9 cellular contexts compared by ENCODE assay signal in the genomic region with DNA sequence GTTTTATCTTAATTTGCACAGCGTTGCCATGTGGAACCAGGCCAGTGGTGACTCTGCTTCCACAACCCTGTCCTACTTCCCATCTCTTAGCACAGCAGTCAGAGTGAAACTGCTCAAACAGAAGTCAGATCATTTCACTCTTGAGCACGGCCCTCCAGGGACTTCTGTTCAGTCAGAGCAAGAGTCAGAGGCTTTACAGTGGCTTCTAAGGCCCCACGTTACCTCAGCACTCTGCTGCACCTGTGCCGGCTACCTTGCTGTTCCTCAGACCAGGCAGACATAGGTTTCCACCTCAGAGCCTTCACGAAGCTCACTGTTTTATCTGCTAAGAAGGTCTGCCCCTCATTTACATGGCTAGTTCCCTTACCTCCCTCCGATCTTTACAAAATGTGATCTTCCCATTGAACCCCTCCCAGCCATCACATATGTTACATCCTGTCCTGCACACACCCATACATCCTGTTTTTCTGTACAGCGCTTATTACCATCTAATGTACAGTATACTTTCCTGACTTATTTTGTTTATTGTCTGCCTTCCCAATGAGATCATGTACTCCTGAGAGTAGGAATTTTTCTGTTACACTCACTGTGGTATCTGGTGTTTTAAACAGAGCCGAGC. TPM values are rescaled to one million over a fixed set of nuclear protein-coding genes. Genes with fewer than 3 reads are reported as not detected.
DNase-seq lines count a peak whose midpoint lies in the region; ATAC-seq, FAIRE-seq and TF ChIP-seq lines count a peak whose summit lies in the region.
"Had no signal": no experiment of that assay in that cellular context is flagged by ENCODE, and none has a peak within 500 bp of the region (broad histone marks: within the 10 kb centered on the region; RNA-seq: fewer than 3 reads in every experiment).

No MANE protein-coding gene starts in this region.

- H3K9me3 ChIP-seq in mucosa of descending colon (no peaks in the 10 kb centered on the region), body of pancreas (no peaks in the 10 kb centered on the region), uterus (no peaks in the 10 kb centered on the region)
- H3K9me3 ChIP-seq: neutrophil had no signal

- H2AK5ac ChIP-seq in mesendoderm (ENCODE audit: low read length): no peak overlapping the region

- peaks cover 43 to 70% (median 60%) of the 10 kb centered on the region in 3 donors for H3K4me1 Mint-ChIP-seq in T-cell

- H3K9me3 Mint-ChIP-seq in T-cell: no peaks in the 10 kb centered on the region

- peak; percentile 87 for FAIRE-seq in H54 (lab: Jason Lieb, UNC)

- H3K4me1 ChIP-seq in mucosa of descending colon (ENCODE audit: low read depth): no peaks in the 10 kb centered on the region
- no peaks in the 10 kb centered on the region for H3K4me1 ChIP-seq in body of pancreas
- no peaks in the 10 kb centered on the region for H3K4me1 ChIP-seq in uterus
- no peaks in the 10 kb centered on the region for H3K4me1 ChIP-seq in mesendoderm (ENCODE audit: control insufficient read depth, low read depth, low read length)

- DNase-seq in H54 (ENCODE audit: insufficient read length, low spot score): no peak
- DNase-seq in T-cell: peak in 23 of 34 experiments; percentile 5 to 45 (median 16)
- DNase-seq in mucosa of descending colon: no peak
- no peak for DNase-seq in body of pancreas
- no peak for DNase-seq in uterus
- no peak for DNase-seq in H4 (ENCODE audit: low spot score)
- no peak for DNase-seq in mesendoderm

- no peak overlapping the region for H2BK120ac ChIP-seq in mesendoderm (ENCODE audit: low read depth, low read length)

- no peak overlapping the region for H2BK5ac ChIP-seq in mesendoderm (ENCODE audit: low read length)

- H3K18ac ChIP-seq in mesendoderm (ENCODE audit: low read length): no peak overlapping the region

- no peaks in the 10 kb centered on the region for H3K79me2 ChIP-seq in mesendoderm (ENCODE audit: control insufficient read depth, insufficient read depth, low read length)

- no peaks in the 10 kb centered on the region for H3K27me3 ChIP-seq in body of pancreas
- no peaks in the 10 kb centered on the region for H3K27me3 ChIP-seq in uterus
- no peaks in the 10 kb centered on the region for H3K27me3 ChIP-seq in mesendoderm (ENCODE audit: insufficient read depth, low read length, poor library complexity)
- H3K27me3 ChIP-seq: neutrophil had no signal

- no peak overlapping the region for H3K23ac ChIP-seq in mesendoderm (ENCODE audit: low read length)

- no peak overlapping the region for H3K4me2 ChIP-seq in mesendoderm (ENCODE audit: low read length)

- CTCF ChIA-PET in T-cell (lab: Charles Lee): interaction anchor here in 1 of 2 donors (0.5 to 1.8 kb wide), 5 partner anchors 14 to 1079 kb away, joined by 3 to 9 read pairs (median 4); no protein-coding TSS in a partner anchor

- POLR2A ChIA-PET in T-cell (lab: Charles Lee): interaction anchor here in 1 of 2 donors (0.9 to 1.0 kb wide), 2 partner anchors 10 to 65 kb away, joined by 3 to 4 read pairs; no protein-coding TSS in a partner anchor

- H3K4me3 ChIP-seq in mucosa of descending colon (no peak overlapping the region), body of pancreas (no peak overlapping the region), uterus (no peak overlapping the region), mesendoderm (ENCODE audit: low read length) (no peak overlapping the region)

- H2BK15ac ChIP-seq in mesendoderm (replicated peaks; ENCODE audit: low read depth): no peak overlapping the region

- H3K36me3 Mint-ChIP-seq in T-cell: peaks cover 54% of the 10 kb centered on the region

- H3K27ac ChIP-seq in body of pancreas: no peak overlapping the region
- H3K27ac ChIP-seq in uterus: no peak overlapping the region
- H3K27ac ChIP-seq in mesendoderm (ENCODE audit: low read depth, low read length): no peak overlapping the region
- H3K27ac ChIP-seq: neutrophil had no signal

- H3K9ac ChIP-seq in mesendoderm (ENCODE audit: low read length): no peak overlapping the region

- no peaks in the 10 kb centered on the region for H3K27me3 Mint-ChIP-seq in T-cell

- no peak overlapping the region for H4K5ac ChIP-seq in mesendoderm (ENCODE audit: low read length)

- no peak overlapping the region for H3K4ac ChIP-seq in mesendoderm (ENCODE audit: low read depth, low read length)

- peak; percentile 98 for ATAC-seq in GM18861 (IDR thresholded peaks at IDR 0.05; ENCODE audit: unreplicated experiment)
- ATAC-seq in T-cell (replicated peaks in 1 of 4): peak; percentile 83 to 95 (median 88)
- ATAC-seq in mucosa of descending colon: peak; percentile 88
- no peak for ATAC-seq in body of pancreas

- H3K79me1 ChIP-seq in mesendoderm (ENCODE audit: low read length): no peaks in the 10 kb centered on the region

- TF ChIP-seq CTCF in mucosa of descending colon (IDR thresholded peaks at IDR 0.05) (no peak), body of pancreas (IDR thresholded peaks at IDR 0.05) (no peak), uterus (IDR thresholded peaks at IDR 0.05) (no peak)

- no peak overlapping the region for H3K56ac ChIP-seq in mesendoderm (ENCODE audit: low read length)

- TF ChIP-seq POLR2A in H54 (IDR thresholded peaks at IDR 0.05; ENCODE audit: low read depth, low read length): no peak
- no peak for TF ChIP-seq POLR2A in body of pancreas (IDR thresholded peaks at IDR 0.05)
- TF ChIP-seq POLR2A in uterus (IDR thresholded peaks at IDR 0.05): no peak

- H3K4me3 Mint-ChIP-seq in T-cell: peak overlapping the region; percentile 18 to 65 (median 40)

- 83 to 95% methylated on average over 8 of the region's 8 CpGs for WGBS in body of pancreas, 2 donors
- no CpG with 5 or more reads among the region's 8 CpGs for WGBS in mesendoderm (ENCODE audit: extremely low coverage, insufficient coverage, low lambda C conversion rate)

- H3K36me3 ChIP-seq in mucosa of descending colon (ENCODE audit: low read depth): no peaks in the 10 kb centered on the region
- peaks cover 8 to 30% of the 10 kb centered on the region in 2 donors for H3K36me3 ChIP-seq in body of pancreas (replicated peaks in 1 of 2; ENCODE audit: insufficient read depth in 1 of 2, low read depth in 2 of 2)
- H3K36me3 ChIP-seq in uterus: no peaks in the 10 kb centered on the region
- peaks cover under 1% of the 10 kb centered on the region for H3K36me3 ChIP-seq in mesendoderm (ENCODE audit: control insufficient read depth, insufficient read depth, low read length)

- intact Hi-C loops in mucosa of descending colon (cut with DNase I, micrococcal nuclease): no loop called here
- intact Hi-C loops in body of pancreas (cut with DNase I): no loop called here
- intact Hi-C loops in uterus (cut with DNase I; ENCODE audit: low total_unique reads): no loop called here

- peak overlapping the region; percentile 85 to 90 for H3K27ac Mint-ChIP-seq in T-cell

- no peak overlapping the region for H4K8ac ChIP-seq in mesendoderm (ENCODE audit: low read depth, low read length)

RNA-seq across cellular contexts. Expression of gene TM9SF2, which starts 41.6 kb away (rescaled TPM):
- total RNA-seq in T-cell (10 to 100 TPM; 43.2 to 54.0 (median 48.8) TPM), mucosa of descending colon (100 to 1,000 TPM; 129 to 202 (median 200) TPM), body of pancreas (10 to 100 TPM; 49.8 to 63.6 TPM), uterus (100 to 1,000 TPM in 2 of 4 donors, 10 to 100 TPM in 2; 70.9 to 219 (median 99.9) TPM)
- total RNA-seq in H4 (2014; rRNA removed; shearing (Covaris generic)): 112 and 127 TPM in 2 replicates
- polyA plus RNA-seq in mesendoderm (2013, experiment 1 of 2): 71.2 TPM
- polyA plus RNA-seq in mesendoderm (2013, experiment 2 of 2): 70.4 TPM

Comparison
In these comparisons a context has a peak if more than half of its experiments do, and no peak if none do; other contexts are left out.
1. DNase-seq: peak in T-cell (23 of 34); none in H54 (single experiment), mucosa of descending colon (0 of 3), body of pancreas (0 of 4), uterus (0 of 2), H4 (single experiment) and mesendoderm (single experiment).